Comparison of ENCODE assay signal across 1 cellular context in the genomic region with DNA sequence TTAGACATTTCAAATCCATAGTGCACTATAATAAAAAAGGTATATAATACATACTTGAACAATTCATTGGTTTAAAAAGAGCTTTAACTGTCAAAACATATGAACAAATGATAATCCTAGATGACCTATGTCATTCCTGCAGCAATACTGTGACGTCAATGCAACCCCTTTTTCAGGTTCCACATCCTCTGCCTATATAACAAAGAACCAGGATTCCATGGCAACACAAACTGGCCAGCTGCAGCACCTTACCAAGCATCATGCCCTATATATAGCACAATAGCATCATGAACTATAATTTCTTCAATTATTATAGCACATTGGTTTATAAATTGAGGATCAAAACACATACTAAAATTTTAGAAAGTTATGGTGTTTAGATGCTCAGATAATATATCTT.
TF ChIP-seq lines count a peak whose summit lies in the region.

No MANE protein-coding gene starts in this region.

TF ChIP-seq in HepG2, 621 proteins besides CTCF, POLR2A, EP300 and RAD21 (continued from another document):
- TF ChIP-seq, protein P1, sequence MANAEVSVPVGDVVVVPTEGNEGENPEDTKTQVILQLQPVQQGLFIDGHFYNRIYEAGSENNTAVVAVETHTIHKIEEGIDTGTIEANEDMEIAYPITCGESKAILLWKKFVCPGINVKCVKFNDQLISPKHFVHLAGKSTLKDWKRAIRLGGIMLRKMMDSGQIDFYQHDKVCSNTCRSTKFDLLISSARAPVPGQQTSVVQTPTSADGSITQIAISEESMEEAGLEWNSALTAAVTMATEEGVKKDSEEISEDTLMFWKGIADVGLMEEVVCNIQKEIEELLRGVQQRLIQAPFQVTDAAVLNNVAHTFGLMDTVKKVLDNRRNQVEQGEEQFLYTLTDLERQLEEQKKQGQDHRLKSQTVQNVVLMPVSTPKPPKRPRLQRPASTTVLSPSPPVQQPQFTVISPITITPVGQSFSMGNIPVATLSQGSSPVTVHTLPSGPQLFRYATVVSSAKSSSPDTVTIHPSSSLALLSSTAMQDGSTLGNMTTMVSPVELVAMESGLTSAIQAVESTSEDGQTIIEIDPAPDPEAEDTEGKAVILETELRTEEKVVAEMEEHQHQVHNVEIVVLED (CRISPR knock-in tag; IDR thresholded peaks at IDR 0.05; ENCODE audit: borderline replicate concordance): 0 out of 2 replicates have a peak, but pooled peaks have one; percentile 12
- TF ChIP-seq HIC2 (CRISPR knock-in tag; IDR thresholded peaks at IDR 0.05; ENCODE audit: low read depth) (peak; percentile 11; the same call in 1 of the 2 replicates), ZNF678 (CRISPR knock-in tag; IDR thresholded peaks at IDR 0.05) (no peak), NR1H2 (CRISPR knock-in tag; IDR thresholded peaks at IDR 0.05; ENCODE audit: borderline replicate concordance, low read depth) (no peak), KAT8 (CRISPR knock-in tag; IDR thresholded peaks at IDR 0.05) (no peak)
